ENCODE assay signal across 12 cellular contexts in genomic region chr11:94793822-94794221, GRCh38. TPM values are rescaled to one million over a fixed set of nuclear protein-coding genes. Genes with fewer than 3 reads are reported as not detected.
A peak's percentile ranks its signal among the peaks of the same experiment; 100 is the strongest.
DNase-seq lines count a peak whose midpoint lies in the region; ATAC-seq and TF ChIP-seq lines count a peak whose summit lies in the region.
"Had no signal": no experiment of that assay in that cellular context is flagged by ENCODE, and none has a peak within 500 bp of the region (broad histone marks: within the 10 kb centered on the region; RNA-seq: fewer than 3 reads in every experiment).

No MANE protein-coding gene starts in this region.

- H3K23ac ChIP-seq in mesenchymal stem cell (ENCODE audit: low read length in 2 of 2): no peak overlapping the region

- H3K14ac ChIP-seq in mesenchymal stem cell (ENCODE audit: low read length in 2 of 2): no peak overlapping the region

- H3K9ac ChIP-seq in Loucy (ENCODE audit: low read depth, low read length, poor library complexity, severe bottlenecking): no peak overlapping the region
- peak overlapping the region; percentile 90 for H3K9ac ChIP-seq in mesenchymal stem cell (ENCODE audit: low read length)

- intact Hi-C loops in body of pancreas (cut with DNase I) (loop anchor here (10.0 kb wide), 1 partner anchor 51 kb away; no protein-coding TSS in a partner anchor), thyroid gland (cut with DNase I) (no loop called here), natural killer cell (cut with micrococcal nuclease) (no loop called here)

- no peak overlapping the region for H2AK5ac ChIP-seq in mesenchymal stem cell (ENCODE audit: low read length, severe bottlenecking)

- peaks cover 95% of the 10 kb centered on the region for H3K79me2 ChIP-seq in Loucy (ENCODE audit: insufficient read depth, low read length)

- H3K27me3 ChIP-seq in Loucy (ENCODE audit: insufficient read depth, low read length, poor library complexity, severe bottlenecking) (no peaks in the 10 kb centered on the region), body of pancreas (no peaks in the 10 kb centered on the region), mesenchymal stem cell (ENCODE audit: control insufficient read depth in 1 of 2, insufficient read depth in 1 of 2, low read length in 2 of 2) (no peaks in the 10 kb centered on the region), thyroid gland (no peaks in the 10 kb centered on the region)

- peaks cover 6 to 12% of the 10 kb centered on the region in 2 donors for H3K4me1 Mint-ChIP-seq in natural killer cell
- H3K4me1 Mint-ChIP-seq: activated CD4-positive, alpha-beta memory T cell treated with anti-CD3 and anti-CD28 coated beads, Interleukin-2, amount 10 ng/mL, durations not matched to agents 7 days and 5 days; activated naive CD4-positive, alpha-beta T cell treated with anti-CD3 and anti-CD28 coated beads, Interleukin-2, amount 10 ng/mL, durations not matched to agents 7 days and 5 days had no signal

- TF ChIP-seq POLR2A in body of pancreas (IDR thresholded peaks at IDR 0.05) (no peak), thyroid gland (IDR thresholded peaks at IDR 0.05) (no peak)

- peaks cover 5% of the 10 kb centered on the region for H3K79me1 ChIP-seq in mesenchymal stem cell (replicated peaks; ENCODE audit: low read length, poor library complexity, severe bottlenecking)

- no peak overlapping the region for H2BK120ac ChIP-seq in mesenchymal stem cell (ENCODE audit: low read depth, low read length)

- H4K20me1 ChIP-seq in Loucy (ENCODE audit: insufficient read depth, low read length, poor library complexity, severe bottlenecking): peaks cover 49% of the 10 kb centered on the region

- no peak overlapping the region for H4K8ac ChIP-seq in mesenchymal stem cell (ENCODE audit: low read length)

- H2AFZ ChIP-seq in Loucy (ENCODE audit: low read length) (no peak overlapping the region), mesenchymal stem cell (ENCODE audit: low read depth, low read length) (no peak overlapping the region)

- H3K4me2 ChIP-seq in Loucy (ENCODE audit: low read depth, low read length, poor library complexity, severe bottlenecking) (peak overlapping the region; percentile 65), mesenchymal stem cell (ENCODE audit: low read length, poor library complexity, severe bottlenecking) (no peak overlapping the region)

- no peaks in the 10 kb centered on the region for H3K9me2 ChIP-seq in Loucy (replicated peaks; ENCODE audit: low read depth, low read length)

- no peak overlapping the region for H2BK5ac ChIP-seq in mesenchymal stem cell (ENCODE audit: low read depth, low read length, poor library complexity, severe bottlenecking)

- no peaks in the 10 kb centered on the region for H3K9me3 Mint-ChIP-seq in natural killer cell
- H3K9me3 Mint-ChIP-seq: activated CD4-positive, alpha-beta memory T cell treated with anti-CD3 and anti-CD28 coated beads, Interleukin-2, amount 10 ng/mL, durations not matched to agents 7 days and 5 days; activated naive CD4-positive, alpha-beta T cell treated with anti-CD3 and anti-CD28 coated beads, Interleukin-2, amount 10 ng/mL, durations not matched to agents 7 days and 5 days; type B pancreatic cell had no signal

- H3K4me3 Mint-ChIP-seq in natural killer cell: no peak overlapping the region
- H3K4me3 Mint-ChIP-seq: activated CD4-positive, alpha-beta memory T cell treated with anti-CD3 and anti-CD28 coated beads, Interleukin-2, amount 10 ng/mL, durations not matched to agents 7 days and 5 days; activated naive CD4-positive, alpha-beta T cell treated with anti-CD3 and anti-CD28 coated beads, Interleukin-2, amount 10 ng/mL, durations not matched to agents 7 days and 5 days had no signal

- 36 to 39% methylated on average over 2 of the region's 2 CpGs for WGBS in body of pancreas, 2 donors
- WGBS in mesenchymal stem cell: no CpG with 5 or more reads among the region's 2 CpGs
- 73 to 78% methylated on average over 2 of the region's 2 CpGs for WGBS in thyroid gland, 2 donors

- H3K27me3 Mint-ChIP-seq in natural killer cell (ENCODE audit: low read depth in 2 of 2): no peaks in the 10 kb centered on the region
- H3K27me3 Mint-ChIP-seq: type B pancreatic cell had no signal

- H2BK15ac ChIP-seq in mesenchymal stem cell (ENCODE audit: low read depth, poor library complexity, severe bottlenecking): no peak overlapping the region

- peak overlapping the region; percentile 62 to 77 (median 71) for H3K27ac ChIP-seq in body of pancreas
- peak overlapping the region; percentile 92 for H3K27ac ChIP-seq in mesenchymal stem cell (ENCODE audit: low read length, poor library complexity, severe bottlenecking)
- peak overlapping the region in 2 of 3 donors; percentile 38 to 47 for H3K27ac ChIP-seq in thyroid gland

- peaks cover 15% of the 10 kb centered on the region; the same call in 1 of the 2 replicates for H3K36me3 ChIP-seq in Loucy (ENCODE audit: insufficient read depth, low read length)
- H3K36me3 ChIP-seq in body of pancreas (replicated peaks in 1 of 2; ENCODE audit: insufficient read depth in 1 of 2, low read depth in 2 of 2): no peaks in the 10 kb centered on the region
- H3K36me3 ChIP-seq in mesenchymal stem cell (ENCODE audit: control insufficient read depth in 1 of 2, insufficient read depth in 2 of 2, low read depth in 1 of 2, low read length in 2 of 2): peaks cover 3 to 10% of the 10 kb centered on the region in 2 experiments
- no peaks in the 10 kb centered on the region for H3K36me3 ChIP-seq in thyroid gland

- TF ChIP-seq CTCF in Loucy (conservative IDR thresholded peaks at IDR 0.05; ENCODE audit: low read length) (no peak), body of pancreas (IDR thresholded peaks at IDR 0.05) (no peak), thyroid gland (IDR thresholded peaks at IDR 0.05) (no peak), natural killer cell (IDR thresholded peaks at IDR 0.05) (no peak)

- no peaks in the 10 kb centered on the region for H3F3A ChIP-seq in Loucy (ENCODE audit: low read depth)

- H4K91ac ChIP-seq in mesenchymal stem cell (ENCODE audit: low read length): no peak overlapping the region

- H3K4ac ChIP-seq in mesenchymal stem cell (ENCODE audit: low read depth in 1 of 2, low read length in 2 of 2): no peak overlapping the region

- no peak overlapping the region for H2BK12ac ChIP-seq in mesenchymal stem cell (ENCODE audit: low read length in 2 of 2)

- H3K36me3 Mint-ChIP-seq in natural killer cell: no peaks in the 10 kb centered on the region
- H3K36me3 Mint-ChIP-seq: activated naive CD4-positive, alpha-beta T cell treated with anti-CD3 and anti-CD28 coated beads, Interleukin-2, amount 10 ng/mL, durations not matched to agents 7 days and 5 days had no signal

- H3K9me3 ChIP-seq in Loucy (ENCODE audit: insufficient read depth, low read depth, low read length) (no peaks in the 10 kb centered on the region), body of pancreas (no peaks in the 10 kb centered on the region), mesenchymal stem cell (ENCODE audit: control insufficient read depth, low read length) (no peaks in the 10 kb centered on the region), thyroid gland (no peaks in the 10 kb centered on the region)

- no peak overlapping the region for H3K27ac Mint-ChIP-seq in natural killer cell
- H3K27ac Mint-ChIP-seq: activated CD4-positive, alpha-beta memory T cell treated with anti-CD3 and anti-CD28 coated beads, Interleukin-2, amount 10 ng/mL, durations not matched to agents 7 days and 5 days; activated naive CD4-positive, alpha-beta T cell treated with anti-CD3 and anti-CD28 coated beads, Interleukin-2, amount 10 ng/mL, durations not matched to agents 7 days and 5 days; type B pancreatic cell had no signal

- no peak overlapping the region for H3K18ac ChIP-seq in mesenchymal stem cell (ENCODE audit: low read depth in 1 of 2, low read length in 2 of 2)

- ATAC-seq in body of pancreas: no peak
- no peak for ATAC-seq in HG03442 (IDR thresholded peaks at IDR 0.05; ENCODE audit: unreplicated experiment)
- no peak for ATAC-seq in natural killer cell

- DNase-seq in body of pancreas (no peak), mesenchymal stem cell (peak; percentile 68), thyroid gland (no peak), DMS153 treated with DMSO at 0.1 percent for 48 hours (lab: John Stamatoyannopoulos, UW; ENCODE audit: unreplicated experiment) (no peak), natural killer cell (no peak)
- DNase-seq: activated CD4-positive, alpha-beta memory T cell treated with anti-CD3 and anti-CD28 coated beads, Interleukin-2, amount 10 ng/mL, durations not matched to agents 7 days and 5 days; activated naive CD4-positive, alpha-beta T cell treated with anti-CD3 and anti-CD28 coated beads, Interleukin-2, amount 10 ng/mL, durations not matched to agents 7 days and 5 days; effector CD8-positive, alpha-beta T cell; NCI-H1417 had no signal

- H3K4me1 ChIP-seq in Loucy (ENCODE audit: insufficient read depth, low read length, poor library complexity, severe bottlenecking) (peaks cover 52% of the 10 kb centered on the region), body of pancreas (peaks cover 81% of the 10 kb centered on the region), mesenchymal stem cell (ENCODE audit: control insufficient read depth, insufficient read depth, low read depth, low read length) (peaks cover 19% of the 10 kb centered on the region), thyroid gland (peaks cover 38 to 50% of the 10 kb centered on the region in 2 donors)

- H3K4me3 ChIP-seq in Loucy (ENCODE audit: low read length, poor library complexity, severe bottlenecking) (peak overlapping the region; percentile 24), body of pancreas (no peak overlapping the region), mesenchymal stem cell (ENCODE audit: insufficient read depth in 1 of 2, low read depth in 1 of 2, low read length in 2 of 2) (peak overlapping the region in 1 of 2 experiments; percentile 76), thyroid gland (replicated peaks in 1 of 3) (no peak overlapping the region)

RNA-seq across cellular contexts. Expression of gene AMOTL1, which starts 25.7 kb away (rescaled TPM):
- total RNA-seq in body of pancreas (10 to 100 TPM; 20.4 to 21.5 TPM), thyroid gland (10 to 100 TPM; 34.1 to 51.2 (median 41.0) TPM), natural killer cell (1 to 10 TPM; 7.1 to 8.9 (median 8.7) TPM)
- 20.5 TPM for polyA plus RNA-seq in mesenchymal stem cell (2013, experiment 1 of 2)
- polyA plus RNA-seq in mesenchymal stem cell (2013, experiment 2 of 2): 19.9 TPM
